In the genomic region with DNA sequence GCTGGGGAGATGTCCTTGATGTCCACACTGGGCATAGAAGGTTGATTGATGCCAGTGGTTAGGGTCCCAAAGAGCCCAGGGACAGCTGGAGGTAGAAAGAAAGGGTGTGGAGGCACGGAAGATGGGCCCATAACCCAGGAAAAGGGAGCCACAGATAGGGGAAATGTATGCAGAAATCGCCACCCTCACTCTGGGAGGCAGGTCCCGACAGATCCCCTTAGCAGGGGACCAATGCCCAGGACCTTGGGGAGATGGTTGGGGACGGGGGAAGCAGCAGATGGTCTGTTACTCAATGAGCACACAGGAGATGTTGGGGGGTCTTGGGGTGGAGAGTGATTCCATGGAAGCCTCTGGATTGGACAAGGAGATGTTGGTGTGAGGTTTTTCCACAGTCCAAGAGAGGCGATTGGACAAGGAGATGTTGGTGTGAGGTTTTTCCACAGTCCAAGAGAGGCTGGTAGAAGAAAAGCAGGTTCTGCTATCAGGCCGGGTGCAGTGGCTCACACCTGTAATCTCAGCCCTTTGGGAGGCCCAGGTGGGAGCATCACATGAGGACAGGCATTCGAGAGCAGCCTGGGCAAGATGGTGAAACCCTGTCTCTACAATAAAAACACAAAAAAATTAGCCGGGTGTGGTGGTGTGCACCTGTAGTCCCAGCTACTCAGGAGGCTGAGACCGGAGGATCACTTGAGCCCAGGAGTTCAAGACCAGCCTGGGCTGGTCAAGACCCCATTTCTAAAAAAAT, we compare ENCODE assay signal across 13 cellular contexts. TPM values are rescaled to one million over a fixed set of nuclear protein-coding genes. Genes with fewer than 3 reads are reported as not detected.
A peak's percentile ranks its signal among the peaks of the same experiment; 100 is the strongest.
DNase-seq lines count a peak whose midpoint lies in the region; ATAC-seq and TF ChIP-seq lines count a peak whose summit lies in the region.
"Had no signal": no experiment of that assay in that cellular context is flagged by ENCODE, and none has a peak within 500 bp of the region (broad histone marks: within the 10 kb centered on the region; RNA-seq: fewer than 3 reads in every experiment).

No MANE protein-coding gene starts in this region.

- H3K36me3 ChIP-seq in adrenal gland (replicated peaks in 1 of 2) = no peaks in the 10 kb centered on the region
- H3K36me3 ChIP-seq: HAP-1, uterus had no signal

- TF ChIP-seq CTCF in HFFc6 (IDR thresholded peaks at IDR 0.05) (no peak), adrenal gland (IDR thresholded peaks at IDR 0.05) (no peak), nephron progenitor cell (IDR thresholded peaks at IDR 0.05) (no peak)

- no peak for DNase-seq in HFFc6
- DNase-seq in adrenal gland = peak in 3 of 7 donors; percentile 15 to 49 (median 24)
- no peak for DNase-seq in nephron progenitor cell
- no peak for DNase-seq in GM19240 (ENCODE audit: insufficient read length, low spot score)
- DNase-seq in NCI-H2196 treated with DMSO at 0.1 percent for 48 hours (lab: John Stamatoyannopoulos, UW; ENCODE audit: unreplicated experiment) = no peak
- DNase-seq: activated CD8-positive, alpha-beta memory T cell treated with anti-CD3 and anti-CD28 coated beads for 24 hours; NCI-H1694; NK-92 treated with Interleukin-12 subunit alpha and Interleukin-12 subunit beta, amount 100 ng/mL, for 24 hours had no signal

- no peak overlapping the region; the same call in 1 of the 2 replicates for H3K4me3 Mint-ChIP-seq in HFFc6
- H3K4me3 Mint-ChIP-seq in nephron progenitor cell = no peak overlapping the region

- H3K4me3 ChIP-seq in adrenal gland = no peak overlapping the region
- H3K4me3 ChIP-seq: HAP-1, skin epidermis, uterus had no signal

- WGBS in adrenal gland, 4 donors = 88 to 93% (median 91%) methylated on average over 8 to 9 of the region's 9 CpGs

- H3K4me1 ChIP-seq in adrenal gland (replicated peaks in 1 of 2) = peaks cover 22 to 48% of the 10 kb centered on the region in 2 donors
- H3K4me1 ChIP-seq: HAP-1, uterus had no signal

- H3K36me3 Mint-ChIP-seq in HFFc6 (ENCODE audit: low read depth) (no peaks in the 10 kb centered on the region), nephron progenitor cell (ENCODE audit: low read depth) (no peaks in the 10 kb centered on the region)

- H3K9me3 ChIP-seq in adrenal gland (replicated peaks in 1 of 3) = no peaks in the 10 kb centered on the region
- H3K9me3 ChIP-seq: HAP-1, uterus had no signal

- no peaks in the 10 kb centered on the region for H3K27me3 ChIP-seq in adrenal gland
- H3K27me3 ChIP-seq: uterus had no signal

- intact Hi-C loops in adrenal gland (cut with DNase I) = no loop called here

- TF ChIP-seq POLR2A in adrenal gland (IDR thresholded peaks at IDR 0.05) = no peak

- H3K9me3 Mint-ChIP-seq in HFFc6 (no peaks in the 10 kb centered on the region), nephron progenitor cell (no peaks in the 10 kb centered on the region)

- H3K27me3 Mint-ChIP-seq in HFFc6 (ENCODE audit: insufficient read depth) = peaks cover 7% of the 10 kb centered on the region; the same call in 1 of the 2 replicates
- peaks cover 3% of the 10 kb centered on the region for H3K27me3 Mint-ChIP-seq in nephron progenitor cell (ENCODE audit: low read depth, poor library complexity)

- peak overlapping the region; percentile 91 for H3K27ac Mint-ChIP-seq in HFFc6
- H3K27ac Mint-ChIP-seq in nephron progenitor cell = peak overlapping the region; percentile 36

- H3K4me1 Mint-ChIP-seq in HFFc6 (ENCODE audit: low read depth) (peaks cover 54% of the 10 kb centered on the region), nephron progenitor cell (peaks cover 27% of the 10 kb centered on the region)

- no peak for ATAC-seq in GM19463 (IDR thresholded peaks at IDR 0.05; ENCODE audit: unreplicated experiment)
- ATAC-seq: SK-N-SH treated with all-trans-retinoic acid at 6 μM for 48 hours had no signal

- peak overlapping the region in 3 of 5 donors; percentile 79 to 91 (median 86) for H3K27ac ChIP-seq in adrenal gland

RNA-seq across cellular contexts. Expression of a gene that starts 7.0 kb away (rescaled TPM):
- 10 to 100 TPM; 22.9 to 33.6 (median 26.5) TPM for total RNA-seq in HFFc6 (2021; fragmentation: NEBNext Ultra II Directional; extraction: Animal tissue kit (Norgen Biotek cat#: 25700))
- total RNA-seq in adrenal gland = 10 to 100 TPM; 29.9 to 64.9 (median 49.7) TPM
- polyA plus RNA-seq in adrenal gland = 100 to 1,000 TPM in 2 of 3 donors, 1 to 10 TPM in 1; 8.5 to 283 (median 231) TPM

RNA-seq across cellular contexts. Expression of a gene that starts 13.6 kb away (rescaled TPM):
- total RNA-seq in HFFc6 (2021; fragmentation: NEBNext Ultra II Directional; extraction: Animal tissue kit (Norgen Biotek cat#: 25700)) = 10 to 100 TPM; 38.7 to 42.9 (median 41.2) TPM
- total RNA-seq in adrenal gland = 10 to 100 TPM; 24.8 to 76.8 (median 51.8) TPM
- 10 to 100 TPM; 36.7 to 54.6 (median 47.9) TPM for polyA plus RNA-seq in adrenal gland

RNA-seq across cellular contexts. Expression of a gene that starts 14.8 kb away (rescaled TPM):
- total RNA-seq in HFFc6 (2021; fragmentation: NEBNext Ultra II Directional; extraction: Animal tissue kit (Norgen Biotek cat#: 25700)) = 1 to 10 TPM in 4 of 6 experiments, under 1 TPM in 2; 0.55 to 1.7 (median 1.2) TPM
- total RNA-seq in adrenal gland = 1 to 10 TPM; 1.0 to 5.8 (median 3.8) TPM
- polyA plus RNA-seq in adrenal gland = 10 to 100 TPM in 2 of 3 donors, 1 to 10 TPM in 1; 5.0 to 20.2 (median 14.6) TPM

RNA-seq across cellular contexts. Expression of a gene that starts 20.8 kb away (rescaled TPM):
- total RNA-seq in HFFc6 (2021; fragmentation: NEBNext Ultra II Directional; extraction: Animal tissue kit (Norgen Biotek cat#: 25700)) = 1 to 10 TPM in 3 of 6 experiments, under 1 TPM in 3; 0.66 to 1.6 (median 1.0) TPM
- under 1 TPM in 3 of 8 donors, not detected in 5; 0.36 to 0.50 (median 0.48) TPM for total RNA-seq in adrenal gland
- 1 to 10 TPM in 2 of 3 donors, not detected in 1; 1.2 to 2.9 TPM for polyA plus RNA-seq in adrenal gland

RNA-seq across cellular contexts. Expression of a gene that starts 35.7 kb away (rescaled TPM):
- total RNA-seq in HFFc6 (2021; fragmentation: NEBNext Ultra II Directional; extraction: Animal tissue kit (Norgen Biotek cat#: 25700)) = 10 to 100 TPM; 50.6 to 54.5 (median 51.7) TPM
- 10 to 100 TPM; 41.4 to 96.1 (median 60.7) TPM for total RNA-seq in adrenal gland
- polyA plus RNA-seq in adrenal gland = 10 to 100 TPM; 11.2 to 80.5 (median 73.6) TPM
